Comparison of ENCODE assay signal across 1 cellular context in the genomic region with DNA sequence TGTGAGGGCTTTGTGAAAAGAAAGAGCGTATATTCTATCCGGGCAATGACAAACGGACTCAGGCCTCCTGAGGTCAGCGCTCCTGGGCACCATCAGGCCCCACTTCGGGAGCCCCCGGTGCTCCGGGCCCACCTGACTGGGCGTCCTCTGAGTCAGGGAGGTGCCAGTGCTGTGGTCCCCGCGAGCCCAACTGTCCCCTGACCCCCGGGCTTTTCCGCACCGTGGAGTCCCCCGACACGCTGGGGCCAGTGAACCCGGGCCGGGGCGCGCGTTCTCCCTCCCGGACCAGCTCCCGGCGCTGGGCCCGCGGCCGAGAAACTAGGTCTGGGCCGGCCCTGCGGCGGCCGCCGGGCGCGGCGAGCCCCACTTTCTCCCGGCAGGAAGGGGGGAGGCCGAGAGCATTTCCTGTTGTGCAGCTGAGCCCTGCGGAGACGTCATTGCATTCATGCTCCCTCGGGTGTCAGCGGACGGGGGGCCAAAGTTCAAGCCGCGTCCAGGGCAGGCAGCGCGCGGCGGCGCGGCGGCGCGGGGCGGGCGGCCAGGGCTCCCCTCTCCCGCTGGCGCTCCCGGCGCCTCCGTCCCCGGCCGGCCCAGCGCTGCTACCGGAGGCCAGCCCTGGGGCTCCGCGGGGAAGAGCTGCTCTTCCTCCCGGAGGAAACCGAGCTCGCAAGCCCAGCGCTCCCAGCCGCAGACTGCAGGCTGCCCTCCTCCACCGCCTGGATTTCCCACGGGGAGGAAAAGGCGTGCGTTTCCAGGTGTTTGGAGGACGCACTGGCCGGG.
TF ChIP-seq lines count a peak whose summit lies in the region.

No MANE protein-coding gene starts in this region.

TF ChIP-seq in H1, 55 proteins besides CTCF, POLR2A, EP300 and RAD21:
- TF ChIP-seq GTF2F1 (IDR thresholded peaks at IDR 0.05; ENCODE audit: borderline replicate concordance, low read depth, low read length) (no peak), TAF1 (IDR thresholded peaks at IDR 0.05; ENCODE audit: low read depth, low read length) (peak; percentile 51; the same call in 1 of the 2 replicates), BCL11A (IDR thresholded peaks at IDR 0.05; ENCODE audit: low read depth in 2 of 2, low read length in 2 of 2) (no peak), YY1 (IDR thresholded peaks at IDR 0.05; ENCODE audit: low read depth, low read length) (0 out of 2 replicates have a peak, but pooled peaks have one; percentile 38), JUND (IDR thresholded peaks at IDR 0.05; ENCODE audit: low read length) (no peak), CTBP2 (IDR thresholded peaks at IDR 0.05; ENCODE audit: borderline replicate concordance, insufficient read depth, insufficient read length, low read length) (peak; percentile 87), RBBP5 (IDR thresholded peaks at IDR 0.05; ENCODE audit: borderline replicate concordance, low read depth, low read length) (peak; percentile 94; the same call in 1 of the 2 replicates), MAFK (IDR thresholded peaks at IDR 0.05; ENCODE audit: low read depth, low read length) (no peak), FOSL1 (IDR thresholded peaks at IDR 0.05; ENCODE audit: insufficient read depth, low read depth, low read length) (no peak), SP4 (IDR thresholded peaks at IDR 0.05; ENCODE audit: low read length) (no peak), USF2 (IDR thresholded peaks at IDR 0.05; ENCODE audit: low read length) (no peak), SIRT6 (IDR thresholded peaks at IDR 0.05; ENCODE audit: low read length) (no peak), TBP (IDR thresholded peaks at IDR 0.05; ENCODE audit: low read depth, low read length) (peak; percentile 30; the same call in 1 of the 2 replicates), TEAD4 (IDR thresholded peaks at IDR 0.05; ENCODE audit: low read depth, low read length) (no peak), CBX5 (IDR thresholded peaks at IDR 0.05; ENCODE audit: low read depth, low read length) (no peak), KDM5A (IDR thresholded peaks at IDR 0.05; ENCODE audit: low read length) (no peak), GABPA (IDR thresholded peaks at IDR 0.05; ENCODE audit: borderline replicate concordance, insufficient read depth, low read length) (no peak), TCF12 (IDR thresholded peaks at IDR 0.05; ENCODE audit: low read depth, low read length) (no peak), HDAC6 (IDR thresholded peaks at IDR 0.05; ENCODE audit: low read depth, low read length) (no peak), RNF2 (IDR thresholded peaks at IDR 0.05; ENCODE audit: borderline replicate concordance, low read depth, low read length, missing control alignments, poor library complexity, severe bottlenecking) (no peak), PHF8 (conservative IDR thresholded peaks at IDR 0.05; ENCODE audit: low read depth, low read length) (no peak; the same call in 1 of the 2 replicates), CEBPB (IDR thresholded peaks at IDR 0.05; ENCODE audit: low read depth, low read length) (no peak), CBX8 (IDR thresholded peaks at IDR 0.05; ENCODE audit: borderline replicate concordance, low read depth, low read length) (no peak), KDM1A (IDR thresholded peaks at IDR 0.05; ENCODE audit: borderline replicate concordance, low read length) (no peak), RFX5 (IDR thresholded peaks at IDR 0.05; ENCODE audit: borderline replicate concordance, low read depth, low read length) (no peak), NANOG (IDR thresholded peaks at IDR 0.05; ENCODE audit: insufficient read depth, low read depth, low read length, poor library complexity, severe bottlenecking) (no peak), SAP30 (IDR thresholded peaks at IDR 0.05; ENCODE audit: insufficient read depth, insufficient replicate concordance, low read length) (peak; percentile 30), ZNF274 (IDR thresholded peaks at IDR 0.05; ENCODE audit: borderline replicate concordance, extremely low read depth, low read length) (no peak), EGR1 (IDR thresholded peaks at IDR 0.05; ENCODE audit: borderline replicate concordance, low read depth, low read length) (peak; percentile 6; the same call in 1 of the 2 replicates), EZH2 (IDR thresholded peaks at IDR 0.05; ENCODE audit: low read depth, low read length, severe bottlenecking) (no peak), SRF (IDR thresholded peaks at IDR 0.05; ENCODE audit: low read depth, low read length) (no peak), CHD2 (IDR thresholded peaks at IDR 0.05; ENCODE audit: low read length) (no peak), HDAC2 (IDR thresholded peaks at IDR 0.05; ENCODE audit: borderline replicate concordance in 1 of 2, low read depth in 2 of 2, low read length in 2 of 2) (no peak), CHD1 (IDR thresholded peaks at IDR 0.05; ENCODE audit: low read depth, low read length) (no peak), SP2 (IDR thresholded peaks at IDR 0.05; ENCODE audit: low read length) (no peak), POU5F1 (IDR thresholded peaks at IDR 0.05; ENCODE audit: low read depth, low read length) (no peak), SP1 (IDR thresholded peaks at IDR 0.05; ENCODE audit: low read depth, low read length) (no peak), CREB1 (IDR thresholded peaks at IDR 0.05) (no peak; the same call in 1 of the 2 replicates), SIN3A (conservative IDR thresholded peaks at IDR 0.05 in 1 of 2, IDR thresholded peaks at IDR 0.05 in 1 of 2; ENCODE audit: low read depth in 1 of 2, low read length in 2 of 2) (0 out of 4 replicates have a peak, but pooled peaks of 1 of the 2 experiments have one; percentile 54), BRCA1 (IDR thresholded peaks at IDR 0.05; ENCODE audit: low read depth, low read length) (no peak), BACH1 (IDR thresholded peaks at IDR 0.05; ENCODE audit: low read length) (no peak), ASH2L (IDR thresholded peaks at IDR 0.05; ENCODE audit: low read length) (peak; percentile 96), SIX5 (IDR thresholded peaks at IDR 0.05; ENCODE audit: low read depth, low read length) (no peak), TAF7 (optimal IDR thresholded peaks at IDR 0.05; ENCODE audit: borderline replicate concordance, low read depth, low read length) (no peak), KDM4A (IDR thresholded peaks at IDR 0.05; ENCODE audit: low read depth, low read length, severe bottlenecking) (peak; percentile 75), RXRA (IDR thresholded peaks at IDR 0.05; ENCODE audit: insufficient read depth, low read depth, low read length) (no peak), POLR2AphosphoS5 (IDR thresholded peaks at IDR 0.05; ENCODE audit: low read depth, low read length) (0 out of 2 replicates have a peak, but pooled peaks have one; percentile 7), NRF1 (IDR thresholded peaks at IDR 0.05; ENCODE audit: low read depth, low read length) (no peak), JUN (IDR thresholded peaks at IDR 0.05; ENCODE audit: low read depth, low read length) (no peak), SUZ12 (IDR thresholded peaks at IDR 0.05; ENCODE audit: low read length) (peak; percentile 61; the same call in 1 of the 2 replicates)
- TF ChIP-seq, protein P1, sequence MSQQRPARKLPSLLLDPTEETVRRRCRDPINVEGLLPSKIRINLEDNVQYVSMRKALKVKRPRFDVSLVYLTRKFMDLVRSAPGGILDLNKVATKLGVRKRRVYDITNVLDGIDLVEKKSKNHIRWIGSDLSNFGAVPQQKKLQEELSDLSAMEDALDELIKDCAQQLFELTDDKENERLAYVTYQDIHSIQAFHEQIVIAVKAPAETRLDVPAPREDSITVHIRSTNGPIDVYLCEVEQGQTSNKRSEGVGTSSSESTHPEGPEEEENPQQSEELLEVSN (IDR thresholded peaks at IDR 0.05) = no peak
- TF ChIP-seq, protein P2, sequence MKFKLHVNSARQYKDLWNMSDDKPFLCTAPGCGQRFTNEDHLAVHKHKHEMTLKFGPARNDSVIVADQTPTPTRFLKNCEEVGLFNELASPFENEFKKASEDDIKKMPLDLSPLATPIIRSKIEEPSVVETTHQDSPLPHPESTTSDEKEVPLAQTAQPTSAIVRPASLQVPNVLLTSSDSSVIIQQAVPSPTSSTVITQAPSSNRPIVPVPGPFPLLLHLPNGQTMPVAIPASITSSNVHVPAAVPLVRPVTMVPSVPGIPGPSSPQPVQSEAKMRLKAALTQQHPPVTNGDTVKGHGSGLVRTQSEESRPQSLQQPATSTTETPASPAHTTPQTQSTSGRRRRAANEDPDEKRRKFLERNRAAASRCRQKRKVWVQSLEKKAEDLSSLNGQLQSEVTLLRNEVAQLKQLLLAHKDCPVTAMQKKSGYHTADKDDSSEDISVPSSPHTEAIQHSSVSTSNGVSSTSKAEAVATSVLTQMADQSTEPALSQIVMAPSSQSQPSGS (IDR thresholded peaks at IDR 0.05; ENCODE audit: low read length) = no peak
- TF ChIP-seq, protein P3, sequence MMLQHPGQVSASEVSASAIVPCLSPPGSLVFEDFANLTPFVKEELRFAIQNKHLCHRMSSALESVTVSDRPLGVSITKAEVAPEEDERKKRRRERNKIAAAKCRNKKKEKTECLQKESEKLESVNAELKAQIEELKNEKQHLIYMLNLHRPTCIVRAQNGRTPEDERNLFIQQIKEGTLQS (IDR thresholded peaks at IDR 0.05; ENCODE audit: insufficient read depth, low read depth, low read length) = no peak
- TF ChIP-seq, protein P4, sequence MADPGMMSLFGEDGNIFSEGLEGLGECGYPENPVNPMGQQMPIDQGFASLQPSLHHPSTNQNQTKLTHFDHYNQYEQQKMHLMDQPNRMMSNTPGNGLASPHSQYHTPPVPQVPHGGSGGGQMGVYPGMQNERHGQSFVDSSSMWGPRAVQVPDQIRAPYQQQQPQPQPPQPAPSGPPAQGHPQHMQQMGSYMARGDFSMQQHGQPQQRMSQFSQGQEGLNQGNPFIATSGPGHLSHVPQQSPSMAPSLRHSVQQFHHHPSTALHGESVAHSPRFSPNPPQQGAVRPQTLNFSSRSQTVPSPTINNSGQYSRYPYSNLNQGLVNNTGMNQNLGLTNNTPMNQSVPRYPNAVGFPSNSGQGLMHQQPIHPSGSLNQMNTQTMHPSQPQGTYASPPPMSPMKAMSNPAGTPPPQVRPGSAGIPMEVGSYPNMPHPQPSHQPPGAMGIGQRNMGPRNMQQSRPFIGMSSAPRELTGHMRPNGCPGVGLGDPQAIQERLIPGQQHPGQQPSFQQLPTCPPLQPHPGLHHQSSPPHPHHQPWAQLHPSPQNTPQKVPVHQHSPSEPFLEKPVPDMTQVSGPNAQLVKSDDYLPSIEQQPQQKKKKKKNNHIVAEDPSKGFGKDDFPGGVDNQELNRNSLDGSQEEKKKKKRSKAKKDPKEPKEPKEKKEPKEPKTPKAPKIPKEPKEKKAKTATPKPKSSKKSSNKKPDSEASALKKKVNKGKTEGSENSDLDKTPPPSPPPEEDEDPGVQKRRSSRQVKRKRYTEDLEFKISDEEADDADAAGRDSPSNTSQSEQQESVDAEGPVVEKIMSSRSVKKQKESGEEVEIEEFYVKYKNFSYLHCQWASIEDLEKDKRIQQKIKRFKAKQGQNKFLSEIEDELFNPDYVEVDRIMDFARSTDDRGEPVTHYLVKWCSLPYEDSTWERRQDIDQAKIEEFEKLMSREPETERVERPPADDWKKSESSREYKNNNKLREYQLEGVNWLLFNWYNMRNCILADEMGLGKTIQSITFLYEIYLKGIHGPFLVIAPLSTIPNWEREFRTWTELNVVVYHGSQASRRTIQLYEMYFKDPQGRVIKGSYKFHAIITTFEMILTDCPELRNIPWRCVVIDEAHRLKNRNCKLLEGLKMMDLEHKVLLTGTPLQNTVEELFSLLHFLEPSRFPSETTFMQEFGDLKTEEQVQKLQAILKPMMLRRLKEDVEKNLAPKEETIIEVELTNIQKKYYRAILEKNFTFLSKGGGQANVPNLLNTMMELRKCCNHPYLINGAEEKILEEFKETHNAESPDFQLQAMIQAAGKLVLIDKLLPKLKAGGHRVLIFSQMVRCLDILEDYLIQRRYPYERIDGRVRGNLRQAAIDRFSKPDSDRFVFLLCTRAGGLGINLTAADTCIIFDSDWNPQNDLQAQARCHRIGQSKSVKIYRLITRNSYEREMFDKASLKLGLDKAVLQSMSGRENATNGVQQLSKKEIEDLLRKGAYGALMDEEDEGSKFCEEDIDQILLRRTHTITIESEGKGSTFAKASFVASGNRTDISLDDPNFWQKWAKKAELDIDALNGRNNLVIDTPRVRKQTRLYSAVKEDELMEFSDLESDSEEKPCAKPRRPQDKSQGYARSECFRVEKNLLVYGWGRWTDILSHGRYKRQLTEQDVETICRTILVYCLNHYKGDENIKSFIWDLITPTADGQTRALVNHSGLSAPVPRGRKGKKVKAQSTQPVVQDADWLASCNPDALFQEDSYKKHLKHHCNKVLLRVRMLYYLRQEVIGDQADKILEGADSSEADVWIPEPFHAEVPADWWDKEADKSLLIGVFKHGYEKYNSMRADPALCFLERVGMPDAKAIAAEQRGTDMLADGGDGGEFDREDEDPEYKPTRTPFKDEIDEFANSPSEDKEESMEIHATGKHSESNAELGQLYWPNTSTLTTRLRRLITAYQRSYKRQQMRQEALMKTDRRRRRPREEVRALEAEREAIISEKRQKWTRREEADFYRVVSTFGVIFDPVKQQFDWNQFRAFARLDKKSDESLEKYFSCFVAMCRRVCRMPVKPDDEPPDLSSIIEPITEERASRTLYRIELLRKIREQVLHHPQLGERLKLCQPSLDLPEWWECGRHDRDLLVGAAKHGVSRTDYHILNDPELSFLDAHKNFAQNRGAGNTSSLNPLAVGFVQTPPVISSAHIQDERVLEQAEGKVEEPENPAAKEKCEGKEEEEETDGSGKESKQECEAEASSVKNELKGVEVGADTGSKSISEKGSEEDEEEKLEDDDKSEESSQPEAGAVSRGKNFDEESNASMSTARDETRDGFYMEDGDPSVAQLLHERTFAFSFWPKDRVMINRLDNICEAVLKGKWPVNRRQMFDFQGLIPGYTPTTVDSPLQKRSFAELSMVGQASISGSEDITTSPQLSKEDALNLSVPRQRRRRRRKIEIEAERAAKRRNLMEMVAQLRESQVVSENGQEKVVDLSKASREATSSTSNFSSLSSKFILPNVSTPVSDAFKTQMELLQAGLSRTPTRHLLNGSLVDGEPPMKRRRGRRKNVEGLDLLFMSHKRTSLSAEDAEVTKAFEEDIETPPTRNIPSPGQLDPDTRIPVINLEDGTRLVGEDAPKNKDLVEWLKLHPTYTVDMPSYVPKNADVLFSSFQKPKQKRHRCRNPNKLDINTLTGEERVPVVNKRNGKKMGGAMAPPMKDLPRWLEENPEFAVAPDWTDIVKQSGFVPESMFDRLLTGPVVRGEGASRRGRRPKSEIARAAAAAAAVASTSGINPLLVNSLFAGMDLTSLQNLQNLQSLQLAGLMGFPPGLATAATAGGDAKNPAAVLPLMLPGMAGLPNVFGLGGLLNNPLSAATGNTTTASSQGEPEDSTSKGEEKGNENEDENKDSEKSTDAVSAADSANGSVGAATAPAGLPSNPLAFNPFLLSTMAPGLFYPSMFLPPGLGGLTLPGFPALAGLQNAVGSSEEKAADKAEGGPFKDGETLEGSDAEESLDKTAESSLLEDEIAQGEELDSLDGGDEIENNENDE (IDR thresholded peaks at IDR 0.05; ENCODE audit: insufficient replicate concordance, low read length) = no peak
- TF ChIP-seq, protein P5, sequence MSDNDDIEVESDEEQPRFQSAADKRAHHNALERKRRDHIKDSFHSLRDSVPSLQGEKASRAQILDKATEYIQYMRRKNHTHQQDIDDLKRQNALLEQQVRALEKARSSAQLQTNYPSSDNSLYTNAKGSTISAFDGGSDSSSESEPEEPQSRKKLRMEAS (IDR thresholded peaks at IDR 0.05) = peak; percentile 34; the same call in 1 of the 2 replicates
